8 cellular contexts compared by ENCODE assay signal in the genomic region with DNA sequence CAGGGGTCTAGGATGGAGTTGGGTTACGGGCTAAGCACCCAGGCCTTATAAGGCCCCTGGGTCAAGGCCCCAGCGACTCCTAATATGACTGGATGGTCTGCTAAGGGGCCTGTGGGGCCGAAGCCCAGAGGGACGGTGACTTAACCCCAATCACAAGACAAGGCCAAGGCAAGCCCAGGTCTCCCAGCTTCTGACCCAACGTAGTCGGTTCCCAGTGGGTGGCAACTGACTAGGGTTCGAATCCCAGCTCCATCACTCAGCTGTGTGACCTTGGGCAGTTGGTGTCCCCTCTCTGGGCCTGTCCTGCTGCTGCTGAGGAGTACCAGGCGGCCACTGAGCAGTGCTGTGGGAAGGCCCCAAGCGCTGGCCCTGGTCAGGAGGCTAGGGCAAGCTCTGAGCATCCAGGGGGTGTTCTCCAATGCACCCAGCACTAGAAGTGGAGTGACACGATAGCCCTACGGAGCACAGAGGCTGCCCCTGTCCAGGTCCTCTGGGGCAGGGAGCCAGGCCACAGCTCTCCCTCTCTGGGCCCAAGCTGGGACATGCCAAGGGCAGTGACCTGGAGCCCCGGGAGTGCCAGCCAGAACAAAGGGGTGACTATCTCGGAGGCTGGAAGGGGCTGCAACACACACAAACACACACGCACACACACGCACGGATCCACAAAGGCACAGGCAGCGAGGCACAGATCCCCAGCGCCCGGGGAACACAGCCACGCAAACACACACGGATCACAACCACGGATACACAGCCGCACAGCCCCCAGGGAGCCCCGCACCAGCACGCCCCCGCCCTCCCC. TPM values are rescaled to one million over a fixed set of nuclear protein-coding genes. Genes with fewer than 3 reads are reported as not detected.
DNase-seq lines count a peak whose midpoint lies in the region; ATAC-seq, FAIRE-seq and TF ChIP-seq lines count a peak whose summit lies in the region.

No MANE protein-coding gene starts in this region.

- no peaks in the 10 kb centered on the region for H3K79me2 ChIP-seq in H1 (ENCODE audit: control insufficient read depth in 1 of 2, insufficient read depth in 2 of 2, low read length in 2 of 2)

- H3K4ac ChIP-seq in H1 (replicated peaks; ENCODE audit: insufficient read length, low read depth, low read length), result peak overlapping the region; percentile 72

- intact Hi-C loops in vagina (cut with DNase I), result no loop called here

- TF ChIP-seq POLR2A in H1 (IDR thresholded peaks at IDR 0.05; ENCODE audit: control extremely low read depth in 1 of 2, low read depth in 2 of 2, low read length in 2 of 2), result no peak
- no peak for TF ChIP-seq POLR2A in vagina (IDR thresholded peaks at IDR 0.05)

- peak overlapping the region; percentile 53 for H3K56ac ChIP-seq in H1 (replicated peaks; ENCODE audit: insufficient read length, low read depth, low read length)

- peak overlapping the region; percentile 96 for H2AFZ ChIP-seq in H1 (ENCODE audit: low read length)

- FAIRE-seq in H1 (lab: Jason Lieb, UNC), result no peak
- FAIRE-seq in RCC 7860 (lab: Jason Lieb, UNC), result no peak

- POLR2A ChIA-PET in H1 (lab: Charles Lee; ENCODE audit: partially characterized antibody), result interaction anchor here (0.6 to 2.0 kb wide), 10 partner anchors 8 to 111 kb away, joined by 3 to 9 read pairs (median 4); partner anchors contain the start of gene ST6GALNAC6

- no peak overlapping the region for H4K5ac ChIP-seq in H1 (ENCODE audit: insufficient read length, low read depth, low read length)

- no peak overlapping the region for H3K14ac ChIP-seq in H1 (ENCODE audit: insufficient read length)

- no peaks in the 10 kb centered on the region for H3K27me3 ChIP-seq in H1 (replicated peaks in 1 of 4; ENCODE audit: control insufficient read depth in 3 of 4, extremely low read depth in 1 of 4, insufficient read depth in 3 of 4, low read length in 3 of 4)
- no peaks in the 10 kb centered on the region for H3K27me3 ChIP-seq in vagina

- H3K4me2 ChIP-seq in H1 (ENCODE audit: insufficient read depth in 1 of 2, low read depth in 2 of 2, low read length in 2 of 2), result peak overlapping the region; percentile 72 to 79

- H3K27ac Mint-ChIP-seq in activated naive CD4-positive, alpha-beta T cell treated with anti-CD3 and anti-CD28 coated beads, Interleukin-2, amount 10 ng/mL, durations not matched to agents 7 days and 5 days, result peak overlapping the region; percentile 52

- H3K36me3 ChIP-seq in H1 (ENCODE audit: control insufficient read depth in 2 of 4, insufficient read depth in 4 of 4, low read length in 3 of 4) (no peaks in the 10 kb centered on the region), vagina (peaks cover 0 to 12% of the 10 kb centered on the region in 2 donors)

- peaks cover 12% of the 10 kb centered on the region for H3K36me3 Mint-ChIP-seq in activated naive CD4-positive, alpha-beta T cell treated with anti-CD3 and anti-CD28 coated beads, Interleukin-2, amount 10 ng/mL, durations not matched to agents 7 days and 5 days

- no peak overlapping the region for H3K4me3 Mint-ChIP-seq in activated naive CD4-positive, alpha-beta T cell treated with anti-CD3 and anti-CD28 coated beads, Interleukin-2, amount 10 ng/mL, durations not matched to agents 7 days and 5 days

- H3K9ac ChIP-seq in H1 (replicated peaks in 1 of 4; ENCODE audit: extremely low read depth in 1 of 4, low read depth in 3 of 4, low read length in 3 of 4), result no peak overlapping the region

- no peak for TF ChIP-seq RAD21 in H1 (IDR thresholded peaks at IDR 0.05 in 1 of 2, conservative IDR thresholded peaks at IDR 0.05 in 1 of 2; ENCODE audit: low read depth in 2 of 2, low read length in 2 of 2)

- H3K4me1 ChIP-seq in H1 (replicated peaks in 1 of 4; ENCODE audit: control insufficient read depth in 3 of 4, insufficient read depth in 4 of 4, low read length in 3 of 4) (peaks cover 0 to 10% (median 7%) of the 10 kb centered on the region in 4 experiments; a peak in 6 of 7 replicates), vagina (peaks cover 60% of the 10 kb centered on the region)

- peak overlapping the region; percentile 11 to 66 (median 40) for H3K4me3 ChIP-seq in H1 (ENCODE audit: extremely low read depth in 1 of 4, insufficient read depth in 2 of 4, low read depth in 3 of 4, low read length in 4 of 4)
- H3K4me3 ChIP-seq in vagina, result peak overlapping the region; percentile 47 to 74

- H3K4me1 Mint-ChIP-seq in activated naive CD4-positive, alpha-beta T cell treated with anti-CD3 and anti-CD28 coated beads, Interleukin-2, amount 10 ng/mL, durations not matched to agents 7 days and 5 days, result peaks cover 7% of the 10 kb centered on the region

- peak overlapping the region; percentile 50; the same call in 1 of the 2 replicates for H2BK12ac ChIP-seq in H1 (ENCODE audit: low read depth, low read length)

- H4K20me1 ChIP-seq in H1 (replicated peaks in 1 of 2; ENCODE audit: control insufficient read depth in 1 of 2, insufficient read depth in 2 of 2, low read length in 2 of 2), result peaks cover 0 to 1% of the 10 kb centered on the region in 2 experiments

- peaks cover 16% of the 10 kb centered on the region for H3K27me3 Mint-ChIP-seq in activated naive CD4-positive, alpha-beta T cell treated with anti-CD3 and anti-CD28 coated beads, Interleukin-2, amount 10 ng/mL, durations not matched to agents 7 days and 5 days

- H3K23me2 ChIP-seq in H1 (ENCODE audit: low read depth, low read length), result peaks cover 7% of the 10 kb centered on the region; the same call in 1 of the 2 replicates

- H3K27ac ChIP-seq in H1 (ENCODE audit: low read depth, low read length) (no peak overlapping the region), vagina (peak overlapping the region; percentile 89)

- no peak overlapping the region for H3K23ac ChIP-seq in H1 (ENCODE audit: insufficient read length)

- no peak for TF ChIP-seq EP300 in H1 (IDR thresholded peaks at IDR 0.05; ENCODE audit: borderline replicate concordance in 1 of 2, low read depth in 2 of 2, low read length in 2 of 2)

- TF ChIP-seq CTCF in H1 (IDR thresholded peaks at IDR 0.05; ENCODE audit: control extremely low read depth in 1 of 3, insufficient read depth in 1 of 3, low read depth in 1 of 3, low read length in 3 of 3), result no peak
- TF ChIP-seq CTCF in vagina (IDR thresholded peaks at IDR 0.05), result no peak

- no peak overlapping the region for H4K8ac ChIP-seq in H1 (ENCODE audit: extremely low read depth, insufficient read depth, low read length)

- H3K18ac ChIP-seq in H1 (ENCODE audit: extremely low read depth, low read length), result peak overlapping the region; percentile 3; the same call in 1 of the 2 replicates

- CTCF ChIA-PET in activated naive CD4-positive, alpha-beta T cell treated with anti-CD3 and anti-CD28 coated beads, Interleukin-2, amount 10 ng/mL, durations not matched to agents 7 days and 5 days (lab: Charles Lee), result interaction anchor here (0.8 to 1.4 kb wide), 2 partner anchors 44 kb away, joined by 3 to 4 read pairs; no protein-coding TSS in a partner anchor
- CTCF ChIA-PET in H1 (lab: Charles Lee; ENCODE audit: partially characterized antibody), result interaction anchor here (0.6 to 1.8 kb wide), 11 partner anchors 11 to 163 kb away, joined by 3 to 6 read pairs (median 3); partner anchors contain the start of genes ENG and FPGS

- peak overlapping the region; percentile 46; the same call in 1 of the 2 replicates for H2BK15ac ChIP-seq in H1 (ENCODE audit: low read length)

- no peaks in the 10 kb centered on the region for H3K9me3 Mint-ChIP-seq in activated naive CD4-positive, alpha-beta T cell treated with anti-CD3 and anti-CD28 coated beads, Interleukin-2, amount 10 ng/mL, durations not matched to agents 7 days and 5 days

- H2BK20ac ChIP-seq in H1 (ENCODE audit: low read length), result no peak overlapping the region

- H2AK5ac ChIP-seq in H1 (ENCODE audit: low read depth, low read length), result peak overlapping the region; percentile 0; the same call in 1 of the 2 replicates

- H3K9me3 ChIP-seq in H1 (ENCODE audit: insufficient read depth in 2 of 2, low read depth in 1 of 2, low read length in 1 of 2), result no peaks in the 10 kb centered on the region
- no peaks in the 10 kb centered on the region for H3K9me3 ChIP-seq in vagina

- peak overlapping the region; percentile 84 for H4K91ac ChIP-seq in H1 (replicated peaks; ENCODE audit: insufficient read length, low read length)

- DNase-seq in activated naive CD4-positive, alpha-beta T cell treated with anti-CD3 and anti-CD28 coated beads, Interleukin-2, amount 10 ng/mL, durations not matched to agents 7 days and 5 days, result no peak
- no peak for DNase-seq in activated naive CD4-positive, alpha-beta T cell treated with anti-CD3 and anti-CD28 coated beads, Interleukin-2, amount 50 U/mL, for 16 hours
- DNase-seq in H1 (ENCODE audit: low read depth in 1 of 2, low spot score in 2 of 2) (peak in 1 of 2 experiments; percentile 61), midbrain (lab: John Stamatoyannopoulos, UW) (peak; percentile 38), vagina (ENCODE audit: extremely low spot score in 2 of 2) (no peak), RCC 7860 (ENCODE audit: low spot score) (no peak)
- DNase-seq in stimulated activated naive CD4-positive, alpha-beta T cell (lab: John Stamatoyannopoulos, UW), result no peak

- no peak overlapping the region for H2BK120ac ChIP-seq in H1 (replicated peaks; ENCODE audit: low read depth, low read length)

- ATAC-seq in HG03039 (IDR thresholded peaks at IDR 0.05; ENCODE audit: unreplicated experiment), result no peak

- no peaks in the 10 kb centered on the region for H3K79me1 ChIP-seq in H1 (ENCODE audit: low read depth, low read length)

- H2BK5ac ChIP-seq in H1 (ENCODE audit: low read depth, low read length), result no peak overlapping the region

- 71% methylated on average over 14 of the region's 26 CpGs; no CpG with 5 or more reads in 1 of the 2 experiments for WGBS in H1 (ENCODE audit: extremely low coverage in 1 of 2, insufficient coverage in 1 of 2, insufficient read length in 1 of 2, insufficient replicate concordance in 2 of 2, low coverage in 1 of 2, low lambda C conversion rate in 2 of 2, missing lambda C conversion rate in 1 of 2), 2 experiments

RNA-seq across cellular contexts. Expression of gene AK1, which starts 0.5 kb away (rescaled TPM):
- 35.9 and 37.9 TPM in 2 replicates for total RNA-seq in H1 (2021; fragmentation: NEBNext Ultra II Directional; extraction: Animal tissue kit (Norgen Biotek cat#: 25700))
- polyA plus RNA-seq in H1 (2011; rRNA removed), result 39.2 and 44.1 TPM in 2 replicates
- 45.5 TPM for polyA plus RNA-seq in H1 (2011; cell fraction: cytosol; rRNA removed)
- 32.0 TPM for polyA plus RNA-seq in H1 (2011; cell fraction: nucleus; rRNA removed)
- polyA plus RNA-seq in H1 (2012, experiment 1 of 2), result 32.5 to 48.8 TPM (median 43.2 TPM) in 4 replicates
- polyA plus RNA-seq in H1 (2012, experiment 2 of 2), result 31.3 TPM
- polyA plus RNA-seq in H1 (2013, experiment 1 of 2), result 26.6 TPM
- polyA plus RNA-seq in H1 (2013, experiment 2 of 2), result 24.9 TPM
- polyA minus RNA-seq in H1 (2011; rRNA and poly(A)+ RNA removed), result 9.5 and 12.8 TPM in 2 replicates
- polyA minus RNA-seq in H1 (2011; cell fraction: cytosol; rRNA and poly(A)+ RNA removed), result 2.6 TPM
- polyA minus RNA-seq in H1 (2011; cell fraction: nucleus; rRNA and poly(A)+ RNA removed), result 6.3 TPM
- total RNA-seq in vagina, result 33.4 TPM

RNA-seq across cellular contexts. Expression of gene ST6GALNAC6, which starts 22.4 kb away (rescaled TPM):
- total RNA-seq in H1 (2021; fragmentation: NEBNext Ultra II Directional; extraction: Animal tissue kit (Norgen Biotek cat#: 25700)), result 37.7 and 43.7 TPM in 2 replicates
- polyA plus RNA-seq in H1 (2011; rRNA removed), result 64.4 and 72.9 TPM in 2 replicates
- 60.4 TPM for polyA plus RNA-seq in H1 (2011; cell fraction: cytosol; rRNA removed)
- polyA plus RNA-seq in H1 (2011; cell fraction: nucleus; rRNA removed), result 54.5 TPM
- 22.5 to 37.7 TPM (median 31.4 TPM) in 4 replicates for polyA plus RNA-seq in H1 (2012, experiment 1 of 2)
- polyA plus RNA-seq in H1 (2012, experiment 2 of 2), result 33.2 TPM
- polyA plus RNA-seq in H1 (2013, experiment 1 of 2), result 27.2 TPM
- 27.7 TPM for polyA plus RNA-seq in H1 (2013, experiment 2 of 2)
- polyA minus RNA-seq in H1 (2011; rRNA and poly(A)+ RNA removed), result 40.3 and 44.6 TPM in 2 replicates
- polyA minus RNA-seq in H1 (2011; cell fraction: cytosol; rRNA and poly(A)+ RNA removed), result 18.6 TPM
- 23.3 TPM for polyA minus RNA-seq in H1 (2011; cell fraction: nucleus; rRNA and poly(A)+ RNA removed)
- 108 TPM for total RNA-seq in vagina

RNA-seq across cellular contexts. Expression of gene ENG, which starts 22.5 kb away (rescaled TPM):
- total RNA-seq in H1 (2021; fragmentation: NEBNext Ultra II Directional; extraction: Animal tissue kit (Norgen Biotek cat#: 25700)), result 4.2 and 4.4 TPM in 2 replicates
- 1.8 and 3.2 TPM in 2 replicates for polyA plus RNA-seq in H1 (2011; rRNA removed)
- polyA plus RNA-seq in H1 (2011; cell fraction: cytosol; rRNA removed), result 1.1 TPM
- 2.7 TPM for polyA plus RNA-seq in H1 (2011; cell fraction: nucleus; rRNA removed)
- polyA plus RNA-seq in H1 (2012, experiment 1 of 2), result 3.7 to 5.2 TPM (median 4.0 TPM) in 4 replicates
- polyA plus RNA-seq in H1 (2012, experiment 2 of 2), result 2.6 TPM
- polyA plus RNA-seq in H1 (2013, experiment 1 of 2), result 6.7 TPM
- 7.6 TPM for polyA plus RNA-seq in H1 (2013, experiment 2 of 2)
- polyA minus RNA-seq in H1 (2011; rRNA and poly(A)+ RNA removed), result 1.4 and 2.4 TPM in 2 replicates
- polyA minus RNA-seq in H1 (2011; cell fraction: cytosol; rRNA and poly(A)+ RNA removed), result 2.3 TPM
- 2.5 TPM for polyA minus RNA-seq in H1 (2011; cell fraction: nucleus; rRNA and poly(A)+ RNA removed)
- total RNA-seq in vagina, result 130 TPM

RNA-seq across cellular contexts. Expression of gene ST6GALNAC4, which starts 39.9 kb away (rescaled TPM):
- 21.8 and 27.0 TPM in 2 replicates for total RNA-seq in H1 (2021; fragmentation: NEBNext Ultra II Directional; extraction: Animal tissue kit (Norgen Biotek cat#: 25700))
- 34.1 and 49.5 TPM in 2 replicates for polyA plus RNA-seq in H1 (2011; rRNA removed)
- 27.6 TPM for polyA plus RNA-seq in H1 (2011; cell fraction: cytosol; rRNA removed)
- polyA plus RNA-seq in H1 (2011; cell fraction: nucleus; rRNA removed), result 38.3 TPM
- 11.6 to 21.8 TPM (median 18.9 TPM) in 4 replicates for polyA plus RNA-seq in H1 (2012, experiment 1 of 2)
- polyA plus RNA-seq in H1 (2012, experiment 2 of 2), result 18.6 TPM
- polyA plus RNA-seq in H1 (2013, experiment 1 of 2), result 26.2 TPM
- polyA plus RNA-seq in H1 (2013, experiment 2 of 2), result 25.6 TPM
- polyA minus RNA-seq in H1 (2011; rRNA and poly(A)+ RNA removed), result 16.4 and 19.0 TPM in 2 replicates
- polyA minus RNA-seq in H1 (2011; cell fraction: cytosol; rRNA and poly(A)+ RNA removed), result 32.7 TPM
- polyA minus RNA-seq in H1 (2011; cell fraction: nucleus; rRNA and poly(A)+ RNA removed), result 24.5 TPM
- 33.1 TPM for total RNA-seq in vagina

RNA-seq across cellular contexts. Expression of gene PIP5KL1, which starts 53.6 kb away (rescaled TPM):
- total RNA-seq in H1 (2021; fragmentation: NEBNext Ultra II Directional; extraction: Animal tissue kit (Norgen Biotek cat#: 25700)), result 12.2 and 13.4 TPM in 2 replicates
- polyA plus RNA-seq in H1 (2011; rRNA removed), result 15.4 and 27.4 TPM in 2 replicates
- polyA plus RNA-seq in H1 (2011; cell fraction: cytosol; rRNA removed), result 15.3 TPM
- polyA plus RNA-seq in H1 (2011; cell fraction: nucleus; rRNA removed), result 42.3 TPM
- 11.0 to 14.5 TPM (median 13.0 TPM) in 4 replicates for polyA plus RNA-seq in H1 (2012, experiment 1 of 2)
- 10.5 TPM for polyA plus RNA-seq in H1 (2012, experiment 2 of 2)
- polyA plus RNA-seq in H1 (2013, experiment 1 of 2), result 12.9 TPM
- 11.8 TPM for polyA plus RNA-seq in H1 (2013, experiment 2 of 2)
- 1.8 and 4.1 TPM in 2 replicates for polyA minus RNA-seq in H1 (2011; rRNA and poly(A)+ RNA removed)
- polyA minus RNA-seq in H1 (2011; cell fraction: cytosol; rRNA and poly(A)+ RNA removed), result 16.4 TPM
- 10.7 TPM for polyA minus RNA-seq in H1 (2011; cell fraction: nucleus; rRNA and poly(A)+ RNA removed)
- total RNA-seq in vagina, result 10.3 TPM

Comparison
In these comparisons a context has a peak if more than half of its experiments do, and no peak if none do; other contexts are left out.
1. RNA of gene ENG, which starts 22.5 kb away (total RNA-seq): 130 TPM in vagina (single experiment); 4.2 to 4.4 TPM in H1; every median in the first group is over 10 times any median in the second.